ENCODE assay signal across 9 cellular contexts in the genomic region with DNA sequence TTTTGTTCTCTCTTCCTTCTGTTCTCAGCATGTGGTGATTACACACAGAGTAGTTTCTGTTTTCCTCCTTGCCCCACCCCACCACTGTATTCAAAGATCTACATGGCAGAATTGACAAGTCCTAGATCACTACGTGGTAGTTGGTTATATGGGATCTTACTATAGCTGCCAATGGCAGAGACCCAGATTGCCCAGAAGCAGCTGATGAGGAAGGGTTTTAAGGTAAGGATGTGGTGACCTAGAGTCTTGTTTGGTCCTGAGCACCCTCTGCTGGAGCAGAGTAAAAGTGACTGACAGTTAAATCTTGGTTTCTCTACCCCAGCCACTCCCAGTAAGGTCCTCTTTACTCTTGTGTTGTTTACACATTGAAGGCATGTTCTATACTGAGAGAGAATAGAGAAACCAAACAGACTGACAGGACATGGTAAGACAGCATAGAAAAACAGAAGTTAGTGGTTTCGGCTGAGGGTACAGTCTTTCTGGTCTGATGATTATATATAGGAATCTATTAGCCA. TPM values are rescaled to one million over a fixed set of nuclear protein-coding genes. Genes with fewer than 3 reads are reported as not detected.
DNase-seq lines count a peak whose midpoint lies in the region; ATAC-seq, FAIRE-seq and TF ChIP-seq lines count a peak whose summit lies in the region.
"Had no signal": no experiment of that assay in that cellular context is flagged by ENCODE, and none has a peak within 500 bp of the region (broad histone marks: within the 10 kb centered on the region; RNA-seq: fewer than 3 reads in every experiment).

No MANE protein-coding gene starts in this region.

- H3K27me3 ChIP-seq in mammary epithelial cell (ENCODE audit: insufficient read depth, low read length) (no peaks in the 10 kb centered on the region), HepG2 (ENCODE audit: control insufficient read depth in 1 of 2, insufficient read depth in 2 of 2, low read length in 2 of 2) (no peaks in the 10 kb centered on the region)

- peak; percentile 44 for DNase-seq in NCI-H510A treated with DMSO at 0.1 percent for 48 hours (lab: John Stamatoyannopoulos, UW)
- no peak for DNase-seq in NCI-H510A (lab: John Stamatoyannopoulos, UW)
- peak; percentile 70 for DNase-seq in OCI-M1 (lab: John Stamatoyannopoulos, UW)
- DNase-seq in mammary epithelial cell, result peak; percentile 54
- peak; percentile 36 for DNase-seq in HepG2 (ENCODE audit: low spot score)
- no peak for DNase-seq in activated gamma-delta T cell (lab: John Stamatoyannopoulos, UW)

- 51% methylated on average over 2 of the region's 2 CpGs for WGBS in mammary epithelial cell (ENCODE audit: low coverage, missing lambda C conversion rate)
- WGBS in HepG2 (ENCODE audit: low lambda C conversion rate), result 68% methylated on average over 2 of the region's 2 CpGs

- no peak overlapping the region for H3K4me3 ChIP-seq in mammary epithelial cell (replicated peaks in 1 of 3; ENCODE audit: insufficient read depth in 1 of 3, low read depth in 2 of 3, low read length in 3 of 3)
- H3K4me3 ChIP-seq in HepG2 (replicated peaks in 1 of 3; ENCODE audit: insufficient read depth in 1 of 3, low read depth in 2 of 3, low read length in 3 of 3), result no peak overlapping the region

- H2AFZ ChIP-seq in mammary epithelial cell (ENCODE audit: low read depth, low read length), result no peak overlapping the region
- no peak overlapping the region for H2AFZ ChIP-seq in HepG2 (ENCODE audit: low read length)

- H3K9me3 ChIP-seq in mammary epithelial cell (replicated peaks; ENCODE audit: insufficient read depth, low read length), result no peaks in the 10 kb centered on the region
- H3K9me3 ChIP-seq in HepG2 (ENCODE audit: low read length), result no peaks in the 10 kb centered on the region

- TF ChIP-seq CTCF in mammary epithelial cell (conservative IDR thresholded peaks at IDR 0.05 in 1 of 2, IDR thresholded peaks at IDR 0.05 in 1 of 2; ENCODE audit: extremely low read depth in 1 of 2, insufficient read depth in 1 of 2, low read depth in 1 of 2, low read length in 2 of 2) (peak; percentile 58 to 71), HepG2 (CRISPR knock-in tag; IDR thresholded peaks at IDR 0.05) (peak; percentile 58)

- peaks cover 21% of the 10 kb centered on the region for H3K79me2 ChIP-seq in mammary epithelial cell (ENCODE audit: insufficient read depth, low read length)
- H3K79me2 ChIP-seq in HepG2 (ENCODE audit: insufficient read depth, low read length), result peaks cover 6% of the 10 kb centered on the region

- H4K20me1 ChIP-seq in mammary epithelial cell (ENCODE audit: insufficient read depth, low read length), result no peaks in the 10 kb centered on the region
- H4K20me1 ChIP-seq in HepG2 (ENCODE audit: insufficient read depth, low read length), result no peaks in the 10 kb centered on the region

- peak; percentile 83 for FAIRE-seq in HepG2 (lab: Jason Lieb, UNC)

- H3K27ac ChIP-seq in mammary epithelial cell (ENCODE audit: insufficient read depth, low read depth, low read length) (no peak overlapping the region), HepG2 (ENCODE audit: extremely low read length, insufficient read depth, low read length) (no peak overlapping the region)

- ATAC-seq in GM19452 (IDR thresholded peaks at IDR 0.05; ENCODE audit: unreplicated experiment) (peak; percentile 96), HG03354 (IDR thresholded peaks at IDR 0.05; ENCODE audit: poor library complexity, severe bottlenecking, unreplicated experiment) (peak; percentile 96), HepG2 (peak; percentile 91)

- peaks cover 33% of the 10 kb centered on the region for H3K36me3 ChIP-seq in mammary epithelial cell (ENCODE audit: insufficient read depth, low read length)
- peaks cover 28 to 74% of the 10 kb centered on the region in 2 experiments for H3K36me3 ChIP-seq in HepG2 (replicated peaks in 1 of 2; ENCODE audit: control insufficient read depth in 1 of 2, insufficient read depth in 2 of 2, low read length in 2 of 2)

- intact Hi-C loops in mammary epithelial cell (cut with micrococcal nuclease) (loop anchor here (1.0 to 2.0 kb wide), 3 partner anchors 27 to 369 kb away; partner anchors contain the start of gene AHCYL1), HepG2 (cut with micrococcal nuclease; ENCODE audit: unreplicated experiment) (loop anchor here (1.0 kb wide), 1 partner anchor 234 kb away; no protein-coding TSS in a partner anchor)

- CTCF ChIA-PET in mammary epithelial cell (lab: Charles Lee; ENCODE audit: low non-redundant PET), result interaction anchor here (0.6 to 1.2 kb wide), 3 partner anchors 26 to 234 kb away, joined by 3 to 14 read pairs (median 6); partner anchors contain the start of gene AHCYL1
- CTCF ChIA-PET in HepG2 (lab: Yijun Ruan, JAX; ENCODE audit: low intra/inter-chr PET ratio, low total read pairs), result interaction anchor here (2.2 kb wide), 1 partner anchor 235 kb away, joined by 12 read pairs; no protein-coding TSS in a partner anchor

- TF ChIP-seq POLR2A in HepG2 (IDR thresholded peaks at IDR 0.05; ENCODE audit: insufficient read depth in 1 of 2, low read depth in 2 of 2, low read length in 2 of 2), result no peak

- TF ChIP-seq EP300 in HepG2 (IDR thresholded peaks at IDR 0.05; ENCODE audit: low read depth in 2 of 2, low read length in 2 of 2) (no peak), HepG2 (CRISPR knock-in tag; IDR thresholded peaks at IDR 0.05; ENCODE audit: borderline replicate concordance) (no peak)

- BruUV-seq in mammary epithelial cell (replicated peaks; lab: Mats Ljungman, UMichigan) (no TSS peak), HepG2 (replicated peaks; lab: Mats Ljungman, UMichigan) (no TSS peak)

- POLR2A ChIA-PET in HepG2 (lab: Yijun Ruan, JAX), result no interaction called here

- H3K4me1 ChIP-seq in mammary epithelial cell (ENCODE audit: insufficient read depth, low read length), result no peaks in the 10 kb centered on the region
- H3K4me1 ChIP-seq in HepG2 (ENCODE audit: insufficient read depth, low read length), result no peaks in the 10 kb centered on the region

- TF ChIP-seq RAD21 in HepG2 (CRISPR knock-in tag; IDR thresholded peaks at IDR 0.05), result peak; percentile 41; the same call in 1 of the 2 replicates

- in situ Hi-C loops in mammary epithelial cell (cut with MboI; ENCODE audit: low sequenced_read_pairs in 2 of 2), result no loop called here
- in situ Hi-C loops in HepG2 (cut with HindIII; ENCODE audit: extremely low pct_ligation_motif_present, low pct_unique_long_range_greater_than_20kb), result no loop called here

- H3K4me2 ChIP-seq in mammary epithelial cell (ENCODE audit: insufficient read depth, low read depth, low read length) (no peak overlapping the region), HepG2 (ENCODE audit: low read depth, low read length) (no peak overlapping the region)

- H3K9ac ChIP-seq in mammary epithelial cell (ENCODE audit: insufficient read depth, low read length), result no peak overlapping the region
- no peak overlapping the region for H3K9ac ChIP-seq in HepG2 (ENCODE audit: insufficient read depth, low read depth, low read length)

- dilution Hi-C loops in mammary epithelial cell (cut with HindIII; ENCODE audit: low sequenced_read_pairs), result no loop called here

RNA-seq across cellular contexts. Expression of gene STRIP1, which starts 22.8 kb away (rescaled TPM):
- 10 to 100 TPM; 39.4 to 51.3 TPM for total RNA-seq in mammary epithelial cell
- polyA plus RNA-seq in mammary epithelial cell, result 24.9 TPM
- polyA minus RNA-seq in mammary epithelial cell, result 26.5 TPM
- 16.3 and 27.9 TPM in 2 replicates for total RNA-seq in HepG2 (2016; rRNA removed; fragmentation: Illumina TruSeq; extraction: Trizol)
- total RNA-seq in HepG2 (2016; cell fraction: cytosol; rRNA removed; fragmentation: Illumina TruSeq; extraction: Trizol; ENCODE audit: low read depth), result 6.2 and 7.1 TPM in 2 replicates
- 14.0 and 27.8 TPM in 2 replicates for total RNA-seq in HepG2 (2016; cell fraction: insoluble cytoplasmic fraction; rRNA removed; fragmentation: Illumina TruSeq; extraction: Trizol)
- 10.0 and 13.7 TPM in 2 replicates for total RNA-seq in HepG2 (2016; cell fraction: membrane; rRNA removed; fragmentation: Illumina TruSeq; extraction: Trizol)
- 37.6 and 44.2 TPM in 2 replicates for total RNA-seq in HepG2 (2016; cell fraction: nucleus; rRNA removed; fragmentation: Illumina TruSeq; extraction: Trizol)
- polyA plus RNA-seq in HepG2 (2011; rRNA removed), result 20.9 and 26.3 TPM in 2 replicates
- polyA plus RNA-seq in HepG2 (2011; cell fraction: cytosol; rRNA removed), result 15.1 and 16.2 TPM in 2 replicates
- 91.2 and 91.4 TPM in 2 replicates for polyA plus RNA-seq in HepG2 (2011; cell fraction: nucleus; rRNA removed)
- polyA plus RNA-seq in HepG2 (2012), result 16.7 and 21.2 TPM in 2 replicates
- 1.0 and 1.3 TPM in 2 replicates for polyA plus RNA-seq in HepG2 (2016; cell fraction: cytosol; fragmentation: Illumina TruSeq; extraction: Trizol; ENCODE audit: low read depth)
- polyA plus RNA-seq in HepG2 (2016; cell fraction: insoluble cytoplasmic fraction; fragmentation: Illumina TruSeq; extraction: Trizol; ENCODE audit: low read depth), result 10.0 and 11.4 TPM in 2 replicates
- polyA plus RNA-seq in HepG2 (2016; cell fraction: membrane; fragmentation: Illumina TruSeq; extraction: Trizol; ENCODE audit: low read depth), result 2.5 and 2.7 TPM in 2 replicates
- polyA plus RNA-seq in HepG2 (2016; cell fraction: nucleus; fragmentation: Illumina TruSeq; extraction: Trizol; ENCODE audit: insufficient read depth, low read depth), result 50.1 TPM in 2 replicates
- polyA minus RNA-seq in HepG2 (2011; rRNA and poly(A)+ RNA removed; ENCODE audit: low replicate concordance), result 42.0 and 70.7 TPM in 2 replicates
- polyA minus RNA-seq in HepG2 (2011; cell fraction: cytosol; rRNA and poly(A)+ RNA removed), result 12.7 and 13.3 TPM in 2 replicates
- polyA minus RNA-seq in HepG2 (2011; cell fraction: nucleus; rRNA and poly(A)+ RNA removed), result 70.0 and 73.5 TPM in 2 replicates

RNA-seq across cellular contexts. Expression of gene AHCYL1, which starts 27.0 kb away (rescaled TPM):
- total RNA-seq in mammary epithelial cell (10 to 100 TPM; 71.2 to 72.2 TPM), HepG2 (2016; rRNA removed; fragmentation: Illumina TruSeq; extraction: Trizol) (40.9 and 63.2 TPM in 2 replicates)
- polyA plus RNA-seq in mammary epithelial cell (64.7 TPM), HepG2 (2011; rRNA removed) (69.4 and 76.3 TPM in 2 replicates)
- 84.7 TPM for polyA minus RNA-seq in mammary epithelial cell
- total RNA-seq in HepG2 (2016; cell fraction: cytosol; rRNA removed; fragmentation: Illumina TruSeq; extraction: Trizol; ENCODE audit: low read depth), result 3.7 and 5.4 TPM in 2 replicates
- total RNA-seq in HepG2 (2016; cell fraction: insoluble cytoplasmic fraction; rRNA removed; fragmentation: Illumina TruSeq; extraction: Trizol), result 40.0 and 59.5 TPM in 2 replicates
- total RNA-seq in HepG2 (2016; cell fraction: membrane; rRNA removed; fragmentation: Illumina TruSeq; extraction: Trizol), result 22.3 and 23.2 TPM in 2 replicates
- total RNA-seq in HepG2 (2016; cell fraction: nucleus; rRNA removed; fragmentation: Illumina TruSeq; extraction: Trizol), result 37.9 and 43.8 TPM in 2 replicates
- polyA plus RNA-seq in HepG2 (2011; cell fraction: cytosol; rRNA removed), result 38.4 and 54.0 TPM in 2 replicates
- polyA plus RNA-seq in HepG2 (2011; cell fraction: nucleus; rRNA removed), result 64.7 and 65.0 TPM in 2 replicates
- polyA plus RNA-seq in HepG2 (2012), result 76.2 and 86.9 TPM in 2 replicates
- 3.1 TPM in 2 replicates for polyA plus RNA-seq in HepG2 (2016; cell fraction: cytosol; fragmentation: Illumina TruSeq; extraction: Trizol; ENCODE audit: low read depth)
- 70.3 and 75.5 TPM in 2 replicates for polyA plus RNA-seq in HepG2 (2016; cell fraction: insoluble cytoplasmic fraction; fragmentation: Illumina TruSeq; extraction: Trizol; ENCODE audit: low read depth)
- 12.5 and 13.4 TPM in 2 replicates for polyA plus RNA-seq in HepG2 (2016; cell fraction: membrane; fragmentation: Illumina TruSeq; extraction: Trizol; ENCODE audit: low read depth)
- 70.7 and 72.2 TPM in 2 replicates for polyA plus RNA-seq in HepG2 (2016; cell fraction: nucleus; fragmentation: Illumina TruSeq; extraction: Trizol; ENCODE audit: insufficient read depth, low read depth)
- polyA minus RNA-seq in HepG2 (2011; rRNA and poly(A)+ RNA removed; ENCODE audit: low replicate concordance), result 45.5 and 101 TPM in 2 replicates
- polyA minus RNA-seq in HepG2 (2011; cell fraction: cytosol; rRNA and poly(A)+ RNA removed), result 37.5 and 49.8 TPM in 2 replicates
- 38.5 and 46.5 TPM in 2 replicates for polyA minus RNA-seq in HepG2 (2011; cell fraction: nucleus; rRNA and poly(A)+ RNA removed)

RNA-seq across cellular contexts. Expression of gene ALX3, which starts 58.9 kb away (rescaled TPM):
- not detected for total RNA-seq in mammary epithelial cell
- not detected for polyA plus RNA-seq in mammary epithelial cell
- not detected for polyA minus RNA-seq in mammary epithelial cell
- not detected in 2 replicates for total RNA-seq in HepG2 (2016; rRNA removed; fragmentation: Illumina TruSeq; extraction: Trizol)
- total RNA-seq in HepG2 (2016; cell fraction: cytosol; rRNA removed; fragmentation: Illumina TruSeq; extraction: Trizol; ENCODE audit: low read depth), result not detected in 2 replicates
- total RNA-seq in HepG2 (2016; cell fraction: insoluble cytoplasmic fraction; rRNA removed; fragmentation: Illumina TruSeq; extraction: Trizol), result not detected in 2 replicates
- not detected in 2 replicates for total RNA-seq in HepG2 (2016; cell fraction: membrane; rRNA removed; fragmentation: Illumina TruSeq; extraction: Trizol)
- not detected in 2 replicates for total RNA-seq in HepG2 (2016; cell fraction: nucleus; rRNA removed; fragmentation: Illumina TruSeq; extraction: Trizol)
- polyA plus RNA-seq in HepG2 (2011; rRNA removed), result not detected in 2 replicates
- polyA plus RNA-seq in HepG2 (2011; cell fraction: cytosol; rRNA removed), result not detected in 2 replicates
- polyA plus RNA-seq in HepG2 (2011; cell fraction: nucleus; rRNA removed), result not detected in 2 replicates
- not detected in 2 replicates for polyA plus RNA-seq in HepG2 (2012)
- not detected in 2 replicates for polyA plus RNA-seq in HepG2 (2016; cell fraction: cytosol; fragmentation: Illumina TruSeq; extraction: Trizol; ENCODE audit: low read depth)
- not detected in 2 replicates for polyA plus RNA-seq in HepG2 (2016; cell fraction: insoluble cytoplasmic fraction; fragmentation: Illumina TruSeq; extraction: Trizol; ENCODE audit: low read depth)
- polyA plus RNA-seq in HepG2 (2016; cell fraction: membrane; fragmentation: Illumina TruSeq; extraction: Trizol; ENCODE audit: low read depth), result not detected in 2 replicates
- polyA plus RNA-seq in HepG2 (2016; cell fraction: nucleus; fragmentation: Illumina TruSeq; extraction: Trizol; ENCODE audit: insufficient read depth, low read depth), result not detected in 2 replicates
- not detected in 2 replicates for polyA minus RNA-seq in HepG2 (2011; rRNA and poly(A)+ RNA removed; ENCODE audit: low replicate concordance)
- polyA minus RNA-seq in HepG2 (2011; cell fraction: cytosol; rRNA and poly(A)+ RNA removed), result not detected in 2 replicates
- not detected in 2 replicates for polyA minus RNA-seq in HepG2 (2011; cell fraction: nucleus; rRNA and poly(A)+ RNA removed)
- total RNA-seq: mononuclear cell had no signal

Comparison
In these comparisons a context has a peak if more than half of its experiments do, and no peak if none do; other contexts are left out.
1. DNase-seq: peak in NCI-H510A treated with DMSO at 0.1 percent for 48 hours (single experiment), OCI-M1 (single experiment), mammary epithelial cell (single experiment) and HepG2 (single experiment); none in NCI-H510A (single experiment) and activated gamma-delta T cell (single experiment).
2. Peak in every context shown above with its lines, with median percentiles within 50 percentile points of each other: ATAC-seq.